Comparison of ENCODE assay signal across 14 cellular contexts in genomic region chr12:104576980-104577925, GRCh38.
DNase-seq lines count a peak whose midpoint lies in the region; ATAC-seq, FAIRE-seq and TF ChIP-seq lines count a peak whose summit lies in the region.
"Had no signal": no experiment of that assay in that cellular context is flagged by ENCODE, and none has a peak within 500 bp of the region (broad histone marks: within the 10 kb centered on the region; RNA-seq: fewer than 3 reads in every experiment).

No MANE protein-coding gene starts in this region.

- POLR2A ChIA-PET in OCI-LY7 (lab: Charles Lee), result interaction anchor here (0.6 to 0.7 kb wide), 2 partner anchors 77 to 110 kb away, joined by 3 to 6 read pairs; no protein-coding TSS in a partner anchor

- H3K36me3 ChIP-seq in OCI-LY7 (ENCODE audit: insufficient read depth, low read length) (no peaks in the 10 kb centered on the region), skeletal muscle satellite cell (ENCODE audit: insufficient read depth, low read length) (no peaks in the 10 kb centered on the region), kidney (ENCODE audit: control insufficient read depth in 1 of 2, insufficient read depth in 2 of 2, low read length in 2 of 2) (no peaks in the 10 kb centered on the region)

- DNase-seq in activated T-cell treated with anti-CD3 and anti-CD28 coated beads, Interleukin-2, amount 50 U/mL, for 4 hours, result no peak
- no peak for DNase-seq in activated T-cell treated with anti-CD3 and anti-CD28 coated beads, Interleukin-2, amount 50 U/mL, for 48 hours
- DNase-seq in OCI-LY7 (ENCODE audit: low spot score) (no peak), choroid plexus epithelial cell (ENCODE audit: low read depth) (peak; percentile 56), C1 segment of cervical spinal cord (lab: John Stamatoyannopoulos, UW) (no peak), kidney (no peak)
- no peak for DNase-seq in activated CD4-positive, CD25-positive, alpha-beta regulatory T cell (lab: John Stamatoyannopoulos, UW)
- DNase-seq: central memory CD4-positive, alpha-beta T cell; immature natural killer cell; NCI-H2081; NK-92 treated with Interleukin-12 subunit alpha and Interleukin-12 subunit beta, amount 100 ng/mL, for 24 hours had no signal

- H3K9me3 ChIP-seq in OCI-LY7 (ENCODE audit: low read length) (no peaks in the 10 kb centered on the region), skeletal muscle satellite cell (replicated peaks; ENCODE audit: low read length) (no peaks in the 10 kb centered on the region), kidney (ENCODE audit: control insufficient read depth in 1 of 2, low read length in 2 of 2) (no peaks in the 10 kb centered on the region)

- no peak overlapping the region for H3K4me3 Mint-ChIP-seq in activated T-cell treated with anti-CD3 and anti-CD28 coated beads, Interleukin-2, amount 50 U/mL, for 4 hours
- H3K4me3 Mint-ChIP-seq: neural crest cell had no signal

- H3K4me2 ChIP-seq in OCI-LY7 (ENCODE audit: low read length), result peak overlapping the region; percentile 28; the same call in 1 of the 2 replicates
- peak overlapping the region; percentile 55 for H3K4me2 ChIP-seq in skeletal muscle satellite cell (ENCODE audit: low read length)

- H3K79me2 ChIP-seq in OCI-LY7 (ENCODE audit: insufficient read depth, low read depth, low read length), result peaks cover 69% of the 10 kb centered on the region

- no peaks in the 10 kb centered on the region for H3K27me3 ChIP-seq in skeletal muscle satellite cell (ENCODE audit: control insufficient read depth, insufficient read depth, low read length)

- peaks cover 81% of the 10 kb centered on the region for H3K4me1 ChIP-seq in OCI-LY7 (ENCODE audit: insufficient read depth, low read length, poor library complexity, severe bottlenecking)
- H3K4me1 ChIP-seq in skeletal muscle satellite cell (ENCODE audit: control insufficient read depth, insufficient read depth, low read length), result peaks cover 29% of the 10 kb centered on the region
- no peaks in the 10 kb centered on the region for H3K4me1 ChIP-seq in kidney (ENCODE audit: control insufficient read depth in 1 of 2, insufficient read depth in 1 of 2, low read depth in 1 of 2, low read length in 2 of 2)

- no peak overlapping the region for H3K27ac ChIP-seq in OCI-LY7 (ENCODE audit: low read depth, low read length, poor library complexity, severe bottlenecking)
- H3K27ac ChIP-seq in kidney (ENCODE audit: low read depth in 2 of 2, low read length in 2 of 2), result no peak overlapping the region

- peaks cover 13% of the 10 kb centered on the region for H3K36me3 Mint-ChIP-seq in activated T-cell treated with anti-CD3 and anti-CD28 coated beads, Interleukin-2, amount 50 U/mL, for 4 hours (ENCODE audit: insufficient read depth)

- H3K4me1 Mint-ChIP-seq in activated T-cell treated with anti-CD3 and anti-CD28 coated beads, Interleukin-2, amount 50 U/mL, for 4 hours (ENCODE audit: low read depth), result peaks cover 78% of the 10 kb centered on the region

- H3K9me3 Mint-ChIP-seq in activated T-cell treated with anti-CD3 and anti-CD28 coated beads, Interleukin-2, amount 50 U/mL, for 4 hours, result no peaks in the 10 kb centered on the region
- H3K9me3 Mint-ChIP-seq: immature natural killer cell, neural crest cell had no signal

- intact Hi-C loops in OCI-LY7 (cut with micrococcal nuclease; ENCODE audit: unreplicated experiment), result loop anchor here (10.0 kb wide), 1 partner anchor 192 kb away; no protein-coding TSS in a partner anchor
- intact Hi-C loops in kidney (cut with DNase I), result no loop called here

- H3K27me3 Mint-ChIP-seq in activated T-cell treated with anti-CD3 and anti-CD28 coated beads, Interleukin-2, amount 50 U/mL, for 4 hours (ENCODE audit: low read depth), result no peaks in the 10 kb centered on the region

- TF ChIP-seq CTCF in OCI-LY7 (conservative IDR thresholded peaks at IDR 0.05; ENCODE audit: low read length) (no peak), choroid plexus epithelial cell (conservative IDR thresholded peaks at IDR 0.05; ENCODE audit: low read depth, low read length) (no peak), kidney (IDR thresholded peaks at IDR 0.05; ENCODE audit: borderline replicate concordance, extremely low read depth, insufficient read depth) (no peak)

- no TSS peak for BruUV-seq in OCI-LY7 (replicated peaks; lab: Mats Ljungman, UMichigan)

- no peak for FAIRE-seq in kidney (lab: Jason Lieb, UNC)
- FAIRE-seq: HTR-8/SVneo had no signal

- ATAC-seq in activated T-cell treated with anti-CD3 and anti-CD28 coated beads, Interleukin-2, amount 50 U/mL, for 4 hours, result peak; percentile 47 to 51

- H3K9me2 ChIP-seq in OCI-LY7 (ENCODE audit: insufficient read depth, low read length), result no peaks in the 10 kb centered on the region

- H3K9ac ChIP-seq in skeletal muscle satellite cell (ENCODE audit: low read depth, low read length) (no peak overlapping the region), kidney (ENCODE audit: low read length in 2 of 2) (no peak overlapping the region)

- H4K20me1 ChIP-seq in OCI-LY7 (ENCODE audit: insufficient read depth, low read length), result no peaks in the 10 kb centered on the region

- CTCF ChIA-PET in OCI-LY7 (lab: Charles Lee; ENCODE audit: unreplicated experiment), result no interaction called here

- no peak overlapping the region for H2AFZ ChIP-seq in OCI-LY7 (ENCODE audit: low read length)

- H3K4me3 ChIP-seq in OCI-LY7 (ENCODE audit: low read depth, low read length, poor library complexity, severe bottlenecking) (no peak overlapping the region), choroid plexus epithelial cell (ENCODE audit: low read depth, low read length) (no peak overlapping the region), skeletal muscle satellite cell (ENCODE audit: low read length) (peak overlapping the region; percentile 21), kidney (ENCODE audit: low read length in 2 of 2) (no peak overlapping the region)
